1 cellular context compared by ENCODE assay signal in the genomic region with DNA sequence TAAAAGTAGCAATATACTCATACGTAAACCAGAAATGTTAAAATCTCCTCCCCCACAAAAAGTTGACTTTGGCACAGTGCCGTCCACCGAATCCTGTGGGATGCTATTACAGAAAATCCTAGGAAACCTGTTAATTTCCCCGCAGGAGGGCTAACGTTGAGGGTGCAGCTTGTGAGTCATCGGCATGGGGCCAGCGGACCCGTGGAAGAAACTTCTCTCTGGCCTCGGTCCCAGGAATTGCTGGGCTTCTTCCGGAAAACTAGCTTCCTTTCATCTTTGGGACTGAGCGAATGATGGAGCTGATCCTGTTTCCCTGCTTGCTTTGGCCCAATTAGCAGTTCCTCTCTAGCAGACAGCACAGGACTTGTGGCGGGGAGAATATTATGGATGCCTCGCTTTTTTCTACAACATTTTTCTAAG.
TF ChIP-seq lines count a peak whose summit lies in the region.

No MANE protein-coding gene starts in this region.

TF ChIP-seq in HCT116, 20 proteins besides CTCF, POLR2A, EP300 and RAD21 (continued from another document):
- TF ChIP-seq, protein P1, sequence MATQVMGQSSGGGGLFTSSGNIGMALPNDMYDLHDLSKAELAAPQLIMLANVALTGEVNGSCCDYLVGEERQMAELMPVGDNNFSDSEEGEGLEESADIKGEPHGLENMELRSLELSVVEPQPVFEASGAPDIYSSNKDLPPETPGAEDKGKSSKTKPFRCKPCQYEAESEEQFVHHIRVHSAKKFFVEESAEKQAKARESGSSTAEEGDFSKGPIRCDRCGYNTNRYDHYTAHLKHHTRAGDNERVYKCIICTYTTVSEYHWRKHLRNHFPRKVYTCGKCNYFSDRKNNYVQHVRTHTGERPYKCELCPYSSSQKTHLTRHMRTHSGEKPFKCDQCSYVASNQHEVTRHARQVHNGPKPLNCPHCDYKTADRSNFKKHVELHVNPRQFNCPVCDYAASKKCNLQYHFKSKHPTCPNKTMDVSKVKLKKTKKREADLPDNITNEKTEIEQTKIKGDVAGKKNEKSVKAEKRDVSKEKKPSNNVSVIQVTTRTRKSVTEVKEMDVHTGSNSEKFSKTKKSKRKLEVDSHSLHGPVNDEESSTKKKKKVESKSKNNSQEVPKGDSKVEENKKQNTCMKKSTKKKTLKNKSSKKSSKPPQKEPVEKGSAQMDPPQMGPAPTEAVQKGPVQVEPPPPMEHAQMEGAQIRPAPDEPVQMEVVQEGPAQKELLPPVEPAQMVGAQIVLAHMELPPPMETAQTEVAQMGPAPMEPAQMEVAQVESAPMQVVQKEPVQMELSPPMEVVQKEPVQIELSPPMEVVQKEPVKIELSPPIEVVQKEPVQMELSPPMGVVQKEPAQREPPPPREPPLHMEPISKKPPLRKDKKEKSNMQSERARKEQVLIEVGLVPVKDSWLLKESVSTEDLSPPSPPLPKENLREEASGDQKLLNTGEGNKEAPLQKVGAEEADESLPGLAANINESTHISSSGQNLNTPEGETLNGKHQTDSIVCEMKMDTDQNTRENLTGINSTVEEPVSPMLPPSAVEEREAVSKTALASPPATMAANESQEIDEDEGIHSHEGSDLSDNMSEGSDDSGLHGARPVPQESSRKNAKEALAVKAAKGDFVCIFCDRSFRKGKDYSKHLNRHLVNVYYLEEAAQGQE (IDR thresholded peaks at IDR 0.05; ENCODE audit: low read depth) = no peak
- TF ChIP-seq YY1 (IDR thresholded peaks at IDR 0.05; ENCODE audit: extremely low read depth, insufficient replicate concordance, low read depth, low read length) (no peak), EGR1 (IDR thresholded peaks at IDR 0.05; ENCODE audit: low read depth) (peak; percentile 30; the same call in 1 of the 2 replicates), SP1 (IDR thresholded peaks at IDR 0.05; ENCODE audit: low read depth) (peak; percentile 37; the same call in 1 of the 2 replicates), EZH2 (IDR thresholded peaks at IDR 0.05) (no peak), JUND (IDR thresholded peaks at IDR 0.05) (peak; percentile 67; the same call in 1 of the 2 replicates), ZFX (IDR thresholded peaks at IDR 0.05) (no peak), SRF (IDR thresholded peaks at IDR 0.05; ENCODE audit: low read depth) (no peak)
- TF ChIP-seq, protein P2, sequence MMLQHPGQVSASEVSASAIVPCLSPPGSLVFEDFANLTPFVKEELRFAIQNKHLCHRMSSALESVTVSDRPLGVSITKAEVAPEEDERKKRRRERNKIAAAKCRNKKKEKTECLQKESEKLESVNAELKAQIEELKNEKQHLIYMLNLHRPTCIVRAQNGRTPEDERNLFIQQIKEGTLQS (IDR thresholded peaks at IDR 0.05) = no peak
- TF ChIP-seq, protein P3, sequence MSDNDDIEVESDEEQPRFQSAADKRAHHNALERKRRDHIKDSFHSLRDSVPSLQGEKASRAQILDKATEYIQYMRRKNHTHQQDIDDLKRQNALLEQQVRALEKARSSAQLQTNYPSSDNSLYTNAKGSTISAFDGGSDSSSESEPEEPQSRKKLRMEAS (IDR thresholded peaks at IDR 0.05) = peak; percentile 10; the same call in 1 of the 2 replicates
- TF ChIP-seq, protein P4, sequence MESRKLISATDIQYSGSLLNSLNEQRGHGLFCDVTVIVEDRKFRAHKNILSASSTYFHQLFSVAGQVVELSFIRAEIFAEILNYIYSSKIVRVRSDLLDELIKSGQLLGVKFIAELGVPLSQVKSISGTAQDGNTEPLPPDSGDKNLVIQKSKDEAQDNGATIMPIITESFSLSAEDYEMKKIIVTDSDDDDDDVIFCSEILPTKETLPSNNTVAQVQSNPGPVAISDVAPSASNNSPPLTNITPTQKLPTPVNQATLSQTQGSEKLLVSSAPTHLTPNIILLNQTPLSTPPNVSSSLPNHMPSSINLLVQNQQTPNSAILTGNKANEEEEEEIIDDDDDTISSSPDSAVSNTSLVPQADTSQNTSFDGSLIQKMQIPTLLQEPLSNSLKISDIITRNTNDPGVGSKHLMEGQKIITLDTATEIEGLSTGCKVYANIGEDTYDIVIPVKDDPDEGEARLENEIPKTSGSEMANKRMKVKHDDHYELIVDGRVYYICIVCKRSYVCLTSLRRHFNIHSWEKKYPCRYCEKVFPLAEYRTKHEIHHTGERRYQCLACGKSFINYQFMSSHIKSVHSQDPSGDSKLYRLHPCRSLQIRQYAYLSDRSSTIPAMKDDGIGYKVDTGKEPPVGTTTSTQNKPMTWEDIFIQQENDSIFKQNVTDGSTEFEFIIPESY (IDR thresholded peaks at IDR 0.05; ENCODE audit: extremely low read depth, insufficient replicate concordance, low read length) = no peak
